In the genomic region with DNA sequence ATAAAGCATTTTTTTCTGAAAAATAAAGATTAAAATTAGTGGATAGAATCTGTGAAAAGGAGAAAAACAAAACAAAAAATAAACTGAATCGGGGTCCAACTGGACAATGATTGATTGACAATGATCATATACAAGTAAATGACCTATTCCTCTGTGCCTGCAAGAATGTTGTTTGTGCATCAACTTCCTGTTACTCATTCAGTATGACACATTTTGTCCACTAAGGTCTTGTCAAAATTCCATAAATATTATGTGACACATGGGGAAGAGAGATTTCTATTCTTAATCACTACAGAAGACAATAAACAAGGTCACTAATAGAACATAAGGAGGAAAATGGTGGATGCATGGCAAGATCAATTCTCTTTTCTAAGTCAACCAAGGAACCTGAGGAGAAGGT, we compare ENCODE assay signal across 1 cellular context.
TF ChIP-seq lines count a peak whose summit lies in the region.

No MANE protein-coding gene starts in this region.

TF ChIP-seq in endothelial cell of umbilical vein, 7 proteins besides CTCF, POLR2A, EP300 and RAD21 (continued from another document):
- TF ChIP-seq, protein P1, sequence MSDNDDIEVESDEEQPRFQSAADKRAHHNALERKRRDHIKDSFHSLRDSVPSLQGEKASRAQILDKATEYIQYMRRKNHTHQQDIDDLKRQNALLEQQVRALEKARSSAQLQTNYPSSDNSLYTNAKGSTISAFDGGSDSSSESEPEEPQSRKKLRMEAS (IDR thresholded peaks at IDR 0.05; ENCODE audit: insufficient read depth, insufficient read length), result no peak
- peak; percentile 63 for TF ChIP-seq FOS (IDR thresholded peaks at IDR 0.05; ENCODE audit: borderline replicate concordance, insufficient read depth, low read length)
